In genomic region chr10:29007370-29007747, GRCh38 we compare ENCODE assay signal across 22 cellular contexts.
"Had no signal": no experiment of that assay in that cellular context is flagged by ENCODE, and none has a peak within 500 bp of the region (broad histone marks: within the 10 kb centered on the region; RNA-seq: fewer than 3 reads in every experiment).

No MANE protein-coding gene starts in this region.

- H3K9me3 ChIP-seq: SJCRH30 had no signal

- H3K27me3 ChIP-seq: SJCRH30 had no signal

- H3K4me3 ChIP-seq: K562, SJCRH30 had no signal

- ATAC-seq: Panc1, PC-3, SK-N-SH treated with all-trans-retinoic acid at 6 μM for 48 hours had no signal

- H3K4me2 ChIP-seq: KMS-11 had no signal

- H3K27ac ChIP-seq: KMS-11, SJCRH30 had no signal

- H3K36me3 Mint-ChIP-seq: IgD-negative memory B cell had no signal

- H3K4me1 ChIP-seq: SJCRH30 had no signal

- H3K36me3 ChIP-seq: SJCRH30 had no signal

- H3K4me3 Mint-ChIP-seq: IgD-negative memory B cell had no signal

- FAIRE-seq: K562 had no signal

- H3K27ac Mint-ChIP-seq: IgD-negative memory B cell had no signal

- DNase-seq: Kasumi-1, MM.1S, NCI-H1092 treated with DMSO at 0.1 percent for 48 hours, NCI-H1436, NCI-H187, NCI-H2029, NCI-H2081 treated with DMSO at 0.1 percent for 48 hours, NCI-H2171, NCI-H226, NCI-H446, NCI-H510A, NCI-H524 treated with DMSO at 0.1 percent for 48 hours, NCI-H69, NCI-H774, PC-3, SHP77 treated with DMSO at 0.1 percent for 48 hours, SJCRH30 had no signal

- H3K9ac ChIP-seq: KMS-11 had no signal
